In genomic region chr18:37160038-37160745, GRCh38 we compare ENCODE assay signal across 1 cellular context.
TF ChIP-seq lines count a peak whose summit lies in the region.

No MANE protein-coding gene starts in this region.

TF ChIP-seq in GM23338, 12 proteins besides CTCF, POLR2A, EP300 and RAD21 (continued from another document):
- TF ChIP-seq ZNF462 (CRISPR knock-in tag; IDR thresholded peaks at IDR 0.05) (no peak), ETS1 (IDR thresholded peaks at IDR 0.05) (no peak), EZH2phosphoT487 (IDR thresholded peaks at IDR 0.05; ENCODE audit: unreplicated experiment) (no peak), ZNF331 (CRISPR knock-in tag; IDR thresholded peaks at IDR 0.05; ENCODE audit: low read depth) (no peak), NANOG (IDR thresholded peaks at IDR 0.05; ENCODE audit: borderline replicate concordance) (peak; percentile 65), ZNF114 (CRISPR knock-in tag; IDR thresholded peaks at IDR 0.05) (no peak), JUNB (IDR thresholded peaks at IDR 0.05; ENCODE audit: unreplicated experiment) (no peak), EZH2 (IDR thresholded peaks at IDR 0.05; ENCODE audit: low read depth, unreplicated experiment) (no peak), POLR2AphosphoS5 (IDR thresholded peaks at IDR 0.05; ENCODE audit: low read depth) (no peak)
